In genomic region chr11:71456294-71456693, GRCh38 we compare ENCODE assay signal across 21 cellular contexts. TPM values are rescaled to one million over a fixed set of nuclear protein-coding genes. Genes with fewer than 3 reads are reported as not detected.
A peak's percentile ranks its signal among the peaks of the same experiment; 100 is the strongest.
DNase-seq lines count a peak whose midpoint lies in the region; ATAC-seq and TF ChIP-seq lines count a peak whose summit lies in the region.
"Had no signal": no experiment of that assay in that cellular context is flagged by ENCODE, and none has a peak within 500 bp of the region (broad histone marks: within the 10 kb centered on the region; RNA-seq: fewer than 3 reads in every experiment).

No MANE protein-coding gene starts in this region.

- no peaks in the 10 kb centered on the region for H3K9me3 ChIP-seq in left ventricle myocardium inferior (replicated peaks)
- H3K9me3 ChIP-seq in RWPE2 (ENCODE audit: severe bottlenecking), result no peaks in the 10 kb centered on the region
- H3K9me3 ChIP-seq: Caco-2, SJCRH30 had no signal

- H3K27ac ChIP-seq in left ventricle myocardium inferior (replicated peaks) (no peak overlapping the region), RWPE2 (ENCODE audit: poor library complexity, severe bottlenecking) (no peak overlapping the region)
- H3K27ac ChIP-seq: SJCRH30 had no signal

- H3K4me3 Mint-ChIP-seq in natural killer cell, result peak overlapping the region; percentile 55
- H3K4me3 Mint-ChIP-seq in stimulated activated naive B cell treated with anti-CD40 and anti-IgM and Interleukin-4, amounts not matched to agents 10 μg/mL and 1 μg/mL and 100 μg/mL, for 72 hours, result no peak overlapping the region

- ATAC-seq in RWPE2 (ENCODE audit: low read depth) (no peak), natural killer cell (no peak), GM18505 (IDR thresholded peaks at IDR 0.05; ENCODE audit: unreplicated experiment) (no peak), GM19452 (IDR thresholded peaks at IDR 0.05; ENCODE audit: unreplicated experiment) (no peak)
- no peak for ATAC-seq in stimulated activated naive B cell treated with anti-CD40 and anti-IgM and Interleukin-4, amounts not matched to agents 10 μg/mL and 1 μg/mL and 100 μg/mL, for 72 hours (replicated peaks)
- ATAC-seq: HCT116, PC-3 had no signal

- H3K27ac Mint-ChIP-seq in natural killer cell, result no peak overlapping the region
- peak overlapping the region; percentile 39 for H3K27ac Mint-ChIP-seq in stimulated activated naive B cell treated with anti-CD40 and anti-IgM and Interleukin-4, amounts not matched to agents 10 μg/mL and 1 μg/mL and 100 μg/mL, for 72 hours

- H3K4me3 ChIP-seq in left ventricle myocardium inferior (no peak overlapping the region), RWPE2 (ENCODE audit: severe bottlenecking) (no peak overlapping the region)
- H3K4me3 ChIP-seq: SJCRH30 had no signal

- peak; percentile 5 for DNase-seq in cardiac septum (ENCODE audit: low spot score)
- no peak for DNase-seq in left ventricle myocardium inferior
- peak; percentile 34 for DNase-seq in RWPE2 (ENCODE audit: low spot score)
- DNase-seq in natural killer cell, result no peak
- DNase-seq in stimulated activated naive B cell treated with anti-CD40 and anti-IgM and Interleukin-4, amounts not matched to agents 10 μg/mL and 1 μg/mL and 100 μg/mL, for 72 hours, result no peak
- no peak for DNase-seq in NCI-H2081 (lab: John Stamatoyannopoulos, UW)
- DNase-seq: C1 segment of cervical spinal cord, Caco-2, GF-D8, GOT3, KG1, NCI-H1417, NCI-H187 treated with DMSO at 0.1 percent for 48 hours, NCI-H345, NCI-H524 treated with DMSO at 0.1 percent for 48 hours, PC-3, RPMI8226, SJCRH30 had no signal

- H3K4me1 ChIP-seq in left ventricle myocardium inferior, result peaks cover 30% of the 10 kb centered on the region
- peaks cover 4% of the 10 kb centered on the region for H3K4me1 ChIP-seq in RWPE2 (ENCODE audit: insufficient read depth, poor library complexity, severe bottlenecking)
- H3K4me1 ChIP-seq: SJCRH30 had no signal

- no peak for TF ChIP-seq CTCF in left ventricle myocardium inferior (IDR thresholded peaks at IDR 0.05; ENCODE audit: borderline replicate concordance)
- no peak for TF ChIP-seq CTCF in RWPE2 (IDR thresholded peaks at IDR 0.05; ENCODE audit: poor library complexity, severe bottlenecking)
- no peak for TF ChIP-seq CTCF in natural killer cell (IDR thresholded peaks at IDR 0.05)

- H3K27me3 ChIP-seq in left ventricle myocardium inferior (ENCODE audit: low read depth) (no peaks in the 10 kb centered on the region), RWPE2 (ENCODE audit: insufficient read depth, poor library complexity, severe bottlenecking) (no peaks in the 10 kb centered on the region)
- H3K27me3 ChIP-seq: SJCRH30 had no signal

- TF ChIP-seq POLR2A in GM18505 (IDR thresholded peaks at IDR 0.05; ENCODE audit: borderline replicate concordance, extremely low read depth, insufficient read depth, insufficient read length), result no peak

- H3K36me3 ChIP-seq in left ventricle myocardium inferior, result peaks cover 64% of the 10 kb centered on the region
- H3K36me3 ChIP-seq in RWPE2 (ENCODE audit: low read depth), result peaks cover 39% of the 10 kb centered on the region
- H3K36me3 ChIP-seq: SJCRH30 had no signal

- intact Hi-C loops in cardiac septum (cut with DNase I) (no loop called here), left ventricle myocardium inferior (cut with micrococcal nuclease) (no loop called here), natural killer cell (cut with micrococcal nuclease) (no loop called here)

- H3K9me3 Mint-ChIP-seq in natural killer cell, result no peaks in the 10 kb centered on the region
- H3K9me3 Mint-ChIP-seq in stimulated activated naive B cell treated with anti-CD40 and anti-IgM and Interleukin-4, amounts not matched to agents 10 μg/mL and 1 μg/mL and 100 μg/mL, for 72 hours, result no peaks in the 10 kb centered on the region

- H3K27me3 Mint-ChIP-seq in natural killer cell (ENCODE audit: low read depth in 2 of 2), result no peaks in the 10 kb centered on the region
- no peaks in the 10 kb centered on the region for H3K27me3 Mint-ChIP-seq in stimulated activated naive B cell treated with anti-CD40 and anti-IgM and Interleukin-4, amounts not matched to agents 10 μg/mL and 1 μg/mL and 100 μg/mL, for 72 hours

- H3K36me3 Mint-ChIP-seq in natural killer cell, result peaks cover 27% of the 10 kb centered on the region
- H3K36me3 Mint-ChIP-seq in stimulated activated naive B cell treated with anti-CD40 and anti-IgM and Interleukin-4, amounts not matched to agents 10 μg/mL and 1 μg/mL and 100 μg/mL, for 72 hours, result peaks cover 43 to 63% of the 10 kb centered on the region in 2 donors

- H3K4me1 Mint-ChIP-seq in natural killer cell, result peaks cover 57 to 58% of the 10 kb centered on the region in 2 donors
- H3K4me1 Mint-ChIP-seq in stimulated activated naive B cell treated with anti-CD40 and anti-IgM and Interleukin-4, amounts not matched to agents 10 μg/mL and 1 μg/mL and 100 μg/mL, for 72 hours, result peaks cover 35 to 44% of the 10 kb centered on the region in 2 donors

RNA-seq across cellular contexts. Expression of gene NADSYN1, which starts 3.3 kb away (rescaled TPM):
- total RNA-seq in cardiac septum (22.0 TPM), left ventricle myocardium inferior (17.5 TPM), natural killer cell (100 to 1,000 TPM; 134 to 156 (median 150) TPM)

RNA-seq across cellular contexts. Expression of gene DHCR7, which starts 8.1 kb away (rescaled TPM):
- total RNA-seq in cardiac septum (31.2 TPM), left ventricle myocardium inferior (39.1 TPM), natural killer cell (10 to 100 TPM; 12.5 to 18.1 (median 15.9) TPM)

Comparison
In these comparisons a context has a peak if more than half of its experiments do, and no peak if none do; other contexts are left out.
1. DNase-seq: peak in cardiac septum (single experiment) and RWPE2 (single experiment); none in left ventricle myocardium inferior (single experiment), natural killer cell (single experiment), stimulated activated naive B cell treated with anti-CD40 and anti-IgM and Interleukin-4, amounts not matched to agents 10 μg/mL and 1 μg/mL and 100 μg/mL, for 72 hours (single experiment) and NCI-H2081 (0 of 2).